ENCODE assay signal across 19 cellular contexts in genomic region chr14:99041141-99041819, GRCh38.
"Had no signal": no experiment of that assay in that cellular context is flagged by ENCODE, and none has a peak within 500 bp of the region (broad histone marks: within the 10 kb centered on the region; RNA-seq: fewer than 3 reads in every experiment).

No MANE protein-coding gene starts in this region.

- H3K79me2 ChIP-seq: hepatocyte, parathyroid adenoma had no signal

- H3K4me2 ChIP-seq: hepatocyte, smooth muscle cell had no signal

- H3K4me1 ChIP-seq: parathyroid adenoma, right lobe of liver had no signal

- H3K9ac ChIP-seq: parathyroid adenoma had no signal

- H3K9me3 ChIP-seq: lower lobe of right lung, right lobe of liver had no signal

- H3K27ac ChIP-seq: hepatocyte, lower lobe of right lung, parathyroid adenoma, right lobe of liver had no signal

- H3K4me3 ChIP-seq: hepatocyte, lower lobe of right lung, right lobe of liver, smooth muscle cell had no signal

- ATAC-seq: activated CD8-positive, alpha-beta T cell treated with anti-CD3 and anti-CD28 coated beads, Interleukin-2, amount 10 ng/mL, durations not matched to agents 7 days and 5 days; left cardiac atrium; lower lobe of right lung; natural killer cell treated with Interleukin-12 subunit alpha and Interleukin-12 subunit beta and Interleukin-15 and Interleukin-18, amount 100 ng/mL, for 72 hours; right lobe of liver; stimulated activated naive CD8-positive, alpha-beta T cell treated with anti-CD3 and anti-CD28 coated beads, Interleukin-15, amount 100 ng/mL, for 72 hours; T-cell had no signal

- H3K27me3 ChIP-seq: hepatocyte, right lobe of liver had no signal

- H3K36me3 ChIP-seq: lower lobe of right lung, right lobe of liver had no signal

- H2AFZ ChIP-seq: hepatocyte, parathyroid adenoma had no signal

- DNase-seq: activated CD4-positive, alpha-beta T cell treated with anti-CD3 and anti-CD28 coated beads for 48 hours; activated CD4-positive, CD25-positive, alpha-beta regulatory T cell; activated CD8-positive, alpha-beta T cell treated with anti-CD3 and anti-CD28 coated beads, Interleukin-2, amount 10 ng/mL, durations not matched to agents 7 days and 5 days; activated gamma-delta T cell treated with Interleukin-2 at 50 U/mL for 16 hours; activated T-cell treated with anti-CD3 and anti-CD28 coated beads, Interleukin-2, amount 50 U/mL, for 48 hours; amygdala; cortex of kidney; left cardiac atrium; lower lobe of right lung; stimulated activated CD4-positive, alpha-beta T cell treated with anti-CD3 and anti-CD28 coated beads, Interleukin-4, amount 100 ng/mL, for 1 hour; stimulated activated naive CD8-positive, alpha-beta T cell treated with anti-CD3 and anti-CD28 coated beads, Interleukin-15, amount 100 ng/mL, for 72 hours; T-cell; T-helper 9 cell; trophoblast cell had no signal
